In the genomic region with DNA sequence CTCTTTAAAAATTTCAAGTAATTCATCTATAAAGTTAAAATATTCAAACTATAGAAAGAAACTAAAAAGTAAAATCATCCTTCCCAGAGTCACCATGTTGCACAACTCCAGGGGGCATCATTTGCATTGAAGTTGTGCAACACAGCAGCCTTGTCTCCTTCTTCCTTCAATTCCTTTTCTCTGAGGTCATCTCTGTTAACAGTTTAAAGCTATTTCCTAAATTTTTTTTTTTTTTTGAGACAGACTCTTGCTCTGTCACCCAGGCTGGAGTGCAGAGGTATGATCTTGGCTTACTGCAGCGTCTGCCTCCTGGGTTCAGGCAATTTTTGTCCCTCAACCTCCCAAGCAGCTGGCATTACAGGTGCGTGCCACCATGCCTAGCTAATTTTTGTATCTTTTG, we compare ENCODE assay signal across 15 cellular contexts. TPM values are rescaled to one million over a fixed set of nuclear protein-coding genes. Genes with fewer than 3 reads are reported as not detected.
DNase-seq lines count a peak whose midpoint lies in the region; ATAC-seq and TF ChIP-seq lines count a peak whose summit lies in the region.
"Had no signal": no experiment of that assay in that cellular context is flagged by ENCODE, and none has a peak within 500 bp of the region (broad histone marks: within the 10 kb centered on the region; RNA-seq: fewer than 3 reads in every experiment).

No MANE protein-coding gene starts in this region.

- H3K27me3 ChIP-seq in endodermal cell (ENCODE audit: control insufficient read depth, insufficient read depth, low read length, poor library complexity, severe bottlenecking) (peaks cover 16% of the 10 kb centered on the region), smooth muscle cell (ENCODE audit: low read depth) (no peaks in the 10 kb centered on the region)

- DNase-seq in A172 (ENCODE audit: low spot score): peak; percentile 59
- DNase-seq in EL: peak; percentile 55
- peak; percentile 57 for DNase-seq in NB4 (ENCODE audit: low read depth)
- DNase-seq in endodermal cell: no peak
- DNase-seq in cortex of kidney (lab: John Stamatoyannopoulos, UW): no peak
- no peak for DNase-seq in activated T-cell treated with anti-CD3 and anti-CD28 coated beads, Interleukin-2, amount 50 U/mL, for 48 hours
- DNase-seq in smooth muscle cell (lab: John Stamatoyannopoulos, UW; ENCODE audit: unreplicated experiment): no peak
- DNase-seq: activated CD4-positive, CD25-positive, alpha-beta regulatory T cell treated with anti-CD3 and anti-CD28 coated beads, Interleukin-2, amount 50 U/mL, for 72 hours; activated effector memory CD4-positive, alpha-beta T cell treated with anti-CD3 and anti-CD28 coated beads, Interleukin-2, amount 50 U/mL, for 16 hours; anterior cingulate cortex; head of caudate nucleus; NCI-H1092 treated with DMSO at 0.1 percent for 48 hours had no signal

- TF ChIP-seq POLR2A in NB4 (IDR thresholded peaks at IDR 0.05; ENCODE audit: extremely low read depth, insufficient read length): no peak

- 88 to 90% methylated on average over 2 of the region's 2 CpGs for WGBS in endodermal cell (ENCODE audit: insufficient coverage in 1 of 2, insufficient read length in 1 of 2), 2 experiments
- 96% methylated on average over 2 of the region's 2 CpGs for WGBS in smooth muscle cell (ENCODE audit: low lambda C conversion rate)

- no peak overlapping the region for H2AFZ ChIP-seq in smooth muscle cell (ENCODE audit: low read depth)

- H3K36me3 ChIP-seq in endodermal cell (ENCODE audit: control insufficient read depth, insufficient read depth, low read length): no peaks in the 10 kb centered on the region
- H3K36me3 ChIP-seq in smooth muscle cell (ENCODE audit: low read depth): no peaks in the 10 kb centered on the region

- H3K4me3 ChIP-seq in NB4 (ENCODE audit: low read depth, low read length) (no peak overlapping the region), endodermal cell (ENCODE audit: low read length) (no peak overlapping the region), smooth muscle cell (no peak overlapping the region)

- no peak overlapping the region for H3K27ac Mint-ChIP-seq in endodermal cell

- H3K4me1 ChIP-seq in endodermal cell (ENCODE audit: control insufficient read depth, insufficient read depth, low read length) (no peaks in the 10 kb centered on the region), smooth muscle cell (ENCODE audit: low read depth) (no peaks in the 10 kb centered on the region)

- TF ChIP-seq CTCF in NB4 (IDR thresholded peaks at IDR 0.05; ENCODE audit: low read depth, low read length) (no peak), endodermal cell (conservative IDR thresholded peaks at IDR 0.05) (peak; percentile 17), smooth muscle cell (IDR thresholded peaks at IDR 0.05; ENCODE audit: borderline replicate concordance, insufficient read depth, poor library complexity, severe bottlenecking) (no peak)

- H3K36me3 Mint-ChIP-seq in endodermal cell (ENCODE audit: low read depth): no peaks in the 10 kb centered on the region

- H3K27ac ChIP-seq in endodermal cell (ENCODE audit: low read depth, low read length) (no peak overlapping the region), smooth muscle cell (ENCODE audit: low read depth) (no peak overlapping the region)

- H4K20me1 ChIP-seq in smooth muscle cell (ENCODE audit: low read depth): no peaks in the 10 kb centered on the region

- H3K79me2 ChIP-seq in smooth muscle cell (ENCODE audit: low read depth): no peaks in the 10 kb centered on the region

- no peak overlapping the region for H3K4me3 Mint-ChIP-seq in endodermal cell

- H3K27me3 Mint-ChIP-seq in endodermal cell (ENCODE audit: insufficient read depth): peaks cover 15% of the 10 kb centered on the region

- no peaks in the 10 kb centered on the region for H3F3A ChIP-seq in smooth muscle cell (ENCODE audit: low read depth)

- no peak for ATAC-seq in HG03457 (IDR thresholded peaks at IDR 0.05; ENCODE audit: unreplicated experiment)

- H3K9me3 Mint-ChIP-seq in endodermal cell: no peaks in the 10 kb centered on the region

- no peak overlapping the region for H3K4me2 ChIP-seq in smooth muscle cell

- H3K9me3 ChIP-seq in endodermal cell (ENCODE audit: control insufficient read depth, low read length): no peaks in the 10 kb centered on the region
- no peaks in the 10 kb centered on the region for H3K9me3 ChIP-seq in smooth muscle cell (replicated peaks; ENCODE audit: low read depth)

- H3K9ac ChIP-seq in endodermal cell (ENCODE audit: extremely low read depth, low read length, poor library complexity, severe bottlenecking) (no peak overlapping the region), smooth muscle cell (ENCODE audit: low read depth) (no peak overlapping the region)

- H3K4me1 Mint-ChIP-seq in endodermal cell: no peaks in the 10 kb centered on the region

RNA-seq across cellular contexts. Expression of gene RHBG, which starts 7.1 kb away (rescaled TPM):
- not detected in 2 replicates for total RNA-seq in A172 (2014; rRNA removed; shearing (Covaris generic))
- total RNA-seq in endodermal cell: 1 to 10 TPM; 3.9 to 4.0 TPM
- polyA plus RNA-seq in endodermal cell (2013, experiment 1 of 2): 0.50 TPM
- polyA plus RNA-seq in endodermal cell (2013, experiment 2 of 2): 0.33 TPM
- 0.63 TPM in 1 of 2 replicates, not detected in the other for total RNA-seq in smooth muscle cell
- 0.09 TPM in 1 of 2 replicates, not detected in the other for polyA plus RNA-seq in smooth muscle cell
- total RNA-seq: mesenteric fat pad; T-helper 2 cell treated with Interferon-gamma antibody and Interleukin-4, amounts not matched to agents 100 ng/mL and 5 ng/mL, for 36 hours had no signal

RNA-seq across cellular contexts. Expression of gene TSACC, which starts 37.8 kb away (rescaled TPM):
- 3.5 and 9.4 TPM in 2 replicates for total RNA-seq in A172 (2014; rRNA removed; shearing (Covaris generic))
- 1 to 10 TPM in 1 of 2 donors, under 1 TPM in 1; 0.62 to 1.6 TPM for total RNA-seq in endodermal cell
- polyA plus RNA-seq in endodermal cell (2013, experiment 1 of 2): not detected
- polyA plus RNA-seq in endodermal cell (2013, experiment 2 of 2): 1.2 TPM
- total RNA-seq in smooth muscle cell: 0.54 and 2.9 TPM in 2 replicates
- 0.72 TPM in 1 of 2 replicates, not detected in the other for polyA plus RNA-seq in smooth muscle cell
- total RNA-seq: T-helper 2 cell treated with Interferon-gamma antibody and Interleukin-4, amounts not matched to agents 100 ng/mL and 5 ng/mL, for 36 hours had no signal

RNA-seq across cellular contexts. Expression of gene CCT3, which starts 38.1 kb away (rescaled TPM):
- total RNA-seq in A172 (2014; rRNA removed; shearing (Covaris generic)): 1,101 and 1,191 TPM in 2 replicates
- total RNA-seq in endodermal cell (100 to 1,000 TPM; 323 to 351 TPM), smooth muscle cell (147 and 178 TPM in 2 replicates)
- polyA plus RNA-seq in endodermal cell (2013, experiment 1 of 2): 255 TPM
- polyA plus RNA-seq in endodermal cell (2013, experiment 2 of 2): 247 TPM
- 179 and 182 TPM in 2 replicates for polyA plus RNA-seq in smooth muscle cell

Comparison
In these comparisons a context has a peak if more than half of its experiments do, and no peak if none do; other contexts are left out.
1. DNase-seq: peak in A172 (single experiment), EL (single experiment) and NB4 (single experiment); none in endodermal cell (single experiment), cortex of kidney (single experiment), activated T-cell treated with anti-CD3 and anti-CD28 coated beads, Interleukin-2, amount 50 U/mL, for 48 hours (0 of 2) and smooth muscle cell (single experiment).